In the genomic region with DNA sequence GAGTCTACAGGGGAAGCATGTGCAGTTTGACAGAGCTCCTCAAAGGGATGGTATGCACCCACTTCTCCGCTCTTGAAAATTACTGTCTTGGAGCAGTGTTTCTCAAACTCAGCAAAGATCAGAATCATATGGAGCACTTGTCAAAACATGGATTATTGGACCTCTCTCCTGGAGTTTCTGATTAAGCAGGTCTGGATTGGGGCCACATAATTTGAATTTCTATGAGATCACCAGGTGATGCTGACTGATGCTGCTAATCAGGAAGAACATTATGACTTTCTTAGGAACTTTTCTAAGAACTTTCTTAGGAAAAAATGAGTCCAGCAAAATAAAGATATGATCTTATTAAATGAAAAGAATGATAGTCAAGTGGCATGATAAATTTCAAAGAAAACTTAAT, we compare ENCODE assay signal across 21 cellular contexts.
"Had no signal": no experiment of that assay in that cellular context is flagged by ENCODE, and none has a peak within 500 bp of the region (broad histone marks: within the 10 kb centered on the region; RNA-seq: fewer than 3 reads in every experiment).

No MANE protein-coding gene starts in this region.

- H3K4me3 ChIP-seq: colonic mucosa, esophagus squamous epithelium, gastroesophageal sphincter, heart left ventricle, hepatocyte, left lung, lower lobe of right lung had no signal

- H3K27me3 ChIP-seq: colonic mucosa, esophagus squamous epithelium, gastroesophageal sphincter, heart left ventricle, hepatocyte, left lung had no signal

- H3K27ac ChIP-seq: colonic mucosa, esophagus squamous epithelium, gastroesophageal sphincter, heart left ventricle, hepatocyte, left lung, lower lobe of right lung had no signal

- DNase-seq: colonic mucosa; cortex of kidney; effector CD8-positive, alpha-beta T cell; effector memory CD8-positive, alpha-beta T cell; endodermal cell; erythroblast; esophagus squamous epithelium; foreskin fibroblast; heart left ventricle; hypothalamus; immature natural killer cell; islet precursor cell; left cardiac atrium; left lung; left ventricle myocardium superior; lower lobe of right lung; mesendoderm; midbrain; naive thymus-derived CD8-positive, alpha-beta T cell had no signal

- ATAC-seq: effector memory CD8-positive, alpha-beta T cell; gastroesophageal sphincter; heart left ventricle; left cardiac atrium; left lung; left ventricle myocardium superior; lower lobe of right lung; naive thymus-derived CD8-positive, alpha-beta T cell had no signal

- H3K4me1 ChIP-seq: colonic mucosa, gastroesophageal sphincter, heart left ventricle, left lung, lower lobe of right lung had no signal
